In the genomic region with DNA sequence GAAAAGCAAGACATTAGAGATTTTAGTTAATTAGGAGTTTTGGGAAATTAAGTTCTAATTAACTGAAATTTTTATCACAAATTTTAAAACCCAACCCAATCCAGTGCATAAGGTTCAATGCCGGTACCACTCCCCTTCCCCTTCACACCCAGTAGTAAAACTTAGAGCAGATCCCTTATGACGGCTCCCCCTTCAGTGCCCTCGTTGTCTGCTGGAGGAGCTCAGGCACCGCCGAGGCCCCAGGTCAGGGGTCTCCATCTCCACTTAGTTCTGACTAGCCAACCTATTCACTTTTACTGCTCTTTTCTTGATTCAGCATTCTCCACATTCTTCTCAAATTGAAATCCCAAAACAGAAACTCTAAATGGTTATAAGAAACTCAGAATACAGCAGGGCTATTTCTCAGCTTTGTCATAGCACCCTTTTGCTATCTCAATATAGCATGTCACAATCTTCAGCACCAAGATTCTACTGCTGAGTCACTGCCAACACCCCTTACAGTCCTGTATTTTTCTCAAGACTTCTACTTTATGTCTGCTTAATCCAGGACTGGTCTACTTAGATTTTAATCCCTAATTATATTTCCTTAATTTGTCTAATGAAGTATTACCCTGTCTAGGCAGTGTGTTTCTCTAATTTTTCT, we compare ENCODE assay signal across 12 cellular contexts. TPM values are rescaled to one million over a fixed set of nuclear protein-coding genes. Genes with fewer than 3 reads are reported as not detected.
A peak's percentile ranks its signal among the peaks of the same experiment; 100 is the strongest.
DNase-seq lines count a peak whose midpoint lies in the region; ATAC-seq lines count a peak whose summit lies in the region.
"Had no signal": no experiment of that assay in that cellular context is flagged by ENCODE, and none has a peak within 500 bp of the region (broad histone marks: within the 10 kb centered on the region; RNA-seq: fewer than 3 reads in every experiment).

No MANE protein-coding gene starts in this region.

- peaks cover 63% of the 10 kb centered on the region for H3K36me3 Mint-ChIP-seq in CD4-positive, CD25-positive, alpha-beta regulatory T cell
- H3K36me3 Mint-ChIP-seq in naive thymus-derived CD4-positive, alpha-beta T cell = peaks cover 33 to 64% (median 36%) of the 10 kb centered on the region in 5 donors

- ATAC-seq in CD4-positive, CD25-positive, alpha-beta regulatory T cell (ENCODE audit: low read depth in 2 of 2) = no peak
- no peak for ATAC-seq in naive thymus-derived CD4-positive, alpha-beta T cell
- ATAC-seq in HG03025 (IDR thresholded peaks at IDR 0.05; ENCODE audit: low FRiP score, unreplicated experiment) = no peak

- H3K27ac ChIP-seq in CD4-positive, CD25-positive, alpha-beta regulatory T cell (ENCODE audit: insufficient read depth, low read length, poor library complexity, severe bottlenecking) = no peak overlapping the region
- H3K27ac ChIP-seq in naive thymus-derived CD4-positive, alpha-beta T cell (ENCODE audit: low read depth, low read length) = no peak overlapping the region
- H3K27ac ChIP-seq: hepatocyte, parathyroid adenoma had no signal

- CTCF ChIA-PET in naive thymus-derived CD4-positive, alpha-beta T cell (lab: Charles Lee) = no interaction called here

- no peaks in the 10 kb centered on the region for H3K9me3 Mint-ChIP-seq in CD4-positive, CD25-positive, alpha-beta regulatory T cell
- H3K9me3 Mint-ChIP-seq in naive thymus-derived CD4-positive, alpha-beta T cell = no peaks in the 10 kb centered on the region

- no peak overlapping the region for H3K4me3 Mint-ChIP-seq in CD4-positive, CD25-positive, alpha-beta regulatory T cell
- H3K4me3 Mint-ChIP-seq in naive thymus-derived CD4-positive, alpha-beta T cell = no peak overlapping the region

- peak overlapping the region; percentile 15 to 75 (median 46) for H3K27ac Mint-ChIP-seq in CD4-positive, CD25-positive, alpha-beta regulatory T cell
- H3K27ac Mint-ChIP-seq in naive thymus-derived CD4-positive, alpha-beta T cell = peak overlapping the region in 7 of 9 donors; percentile 5 to 73 (median 39)

- no peaks in the 10 kb centered on the region for H3K27me3 ChIP-seq in CD4-positive, CD25-positive, alpha-beta regulatory T cell (ENCODE audit: control insufficient read depth, insufficient read depth, low read length)
- no peaks in the 10 kb centered on the region for H3K27me3 ChIP-seq in naive thymus-derived CD4-positive, alpha-beta T cell (ENCODE audit: control insufficient read depth in 2 of 2, insufficient read depth in 2 of 2, low read length in 2 of 2)
- H3K27me3 ChIP-seq: hepatocyte had no signal

- no peaks in the 10 kb centered on the region for H3K27me3 Mint-ChIP-seq in CD4-positive, CD25-positive, alpha-beta regulatory T cell
- no peaks in the 10 kb centered on the region for H3K27me3 Mint-ChIP-seq in naive thymus-derived CD4-positive, alpha-beta T cell

- DNase-seq in CD4-positive, CD25-positive, alpha-beta regulatory T cell = no peak
- DNase-seq in NCI-H460 (ENCODE audit: extremely low read depth, low read depth) (peak; percentile 42), dedifferentiated amniotic fluid mesenchymal stem cell (ENCODE audit: extremely low spot score) (peak; percentile 21), dermis blood vessel endothelial cell (no peak)
- no peak for DNase-seq in naive thymus-derived CD4-positive, alpha-beta T cell
- no peak for DNase-seq in stimulated activated CD4-positive, alpha-beta T cell treated with anti-CD3 and anti-CD28 coated beads, Interleukin-2, amount 100 ng/mL, for 24 hours
- DNase-seq in activated CD4-positive, alpha-beta T cell treated with anti-CD3 and anti-CD28 coated beads, Interleukin-2, amount 50 U/mL, for 4 hours = no peak
- DNase-seq: activated CD4-positive, alpha-beta T cell treated with anti-CD3 and anti-CD28 coated beads, Interleukin-2, amount 50 U/mL, for 1 hour; activated naive CD4-positive, alpha-beta T cell treated with Interleukin-2 at 50 U/mL for 16 hours had no signal

- H3K36me3 ChIP-seq in CD4-positive, CD25-positive, alpha-beta regulatory T cell (ENCODE audit: control insufficient read depth, insufficient read depth, low read length) = peaks cover 71% of the 10 kb centered on the region
- peaks cover 8 to 73% (median 14%) of the 10 kb centered on the region in 3 experiments for H3K36me3 ChIP-seq in naive thymus-derived CD4-positive, alpha-beta T cell (ENCODE audit: control insufficient read depth in 2 of 3, insufficient read depth in 3 of 3, low read length in 3 of 3)

- H3K4me1 Mint-ChIP-seq in CD4-positive, CD25-positive, alpha-beta regulatory T cell = peaks cover 0 to 4% (median 2%) of the 10 kb centered on the region in 4 donors
- peaks cover 0 to 13% (median 0%) of the 10 kb centered on the region in 7 donors for H3K4me1 Mint-ChIP-seq in naive thymus-derived CD4-positive, alpha-beta T cell

- no peaks in the 10 kb centered on the region for H3K9me3 ChIP-seq in CD4-positive, CD25-positive, alpha-beta regulatory T cell (ENCODE audit: control insufficient read depth in 2 of 2, low read length in 2 of 2)
- no peaks in the 10 kb centered on the region for H3K9me3 ChIP-seq in naive thymus-derived CD4-positive, alpha-beta T cell (ENCODE audit: control insufficient read depth in 2 of 3, low read length in 3 of 3)

- H3K4me3 ChIP-seq in CD4-positive, CD25-positive, alpha-beta regulatory T cell (ENCODE audit: low read depth, low read length) = no peak overlapping the region
- H3K4me3 ChIP-seq in naive thymus-derived CD4-positive, alpha-beta T cell (ENCODE audit: low read length) = no peak overlapping the region
- H3K4me3 ChIP-seq: hepatocyte had no signal

- POLR2A ChIA-PET in naive thymus-derived CD4-positive, alpha-beta T cell (lab: Charles Lee) = interaction anchor here (0.6 kb wide), 1 partner anchor 38 kb away, joined by 4 read pairs; no protein-coding TSS in a partner anchor

- H3K4me1 ChIP-seq in CD4-positive, CD25-positive, alpha-beta regulatory T cell (ENCODE audit: control insufficient read depth, insufficient read depth, low read length, poor library complexity, severe bottlenecking) = no peaks in the 10 kb centered on the region
- H3K4me1 ChIP-seq in naive thymus-derived CD4-positive, alpha-beta T cell (ENCODE audit: control insufficient read depth in 2 of 2, insufficient read depth in 2 of 2, low read length in 2 of 2) = no peaks in the 10 kb centered on the region
- H3K4me1 ChIP-seq: parathyroid adenoma had no signal

- intact Hi-C loops in naive thymus-derived CD4-positive, alpha-beta T cell (cut with micrococcal nuclease) = no loop called here

RNA-seq across cellular contexts. Expression of a gene that starts 39.8 kb away (rescaled TPM):
- total RNA-seq in CD4-positive, CD25-positive, alpha-beta regulatory T cell = 12.1 TPM
- 10 to 100 TPM; 10.2 to 12.2 (median 11.1) TPM for polyA plus RNA-seq in CD4-positive, CD25-positive, alpha-beta regulatory T cell
- 13.5 and 13.7 TPM in 2 replicates for total RNA-seq in NCI-H460 (2014; rRNA removed; shearing (Covaris generic))
- polyA plus RNA-seq in NCI-H460 (2014; cell fraction: nucleus; rRNA removed) = 21.5 and 23.3 TPM in 2 replicates
- total RNA-seq in naive thymus-derived CD4-positive, alpha-beta T cell = 10 to 100 TPM; 10.9 to 34.7 (median 17.7) TPM
- polyA plus RNA-seq in naive thymus-derived CD4-positive, alpha-beta T cell = 10 to 100 TPM in 1 of 2 donors, 1 to 10 TPM in 1; 7.7 to 15.0 TPM
- total RNA-seq in dermis blood vessel endothelial cell = 15.3 and 15.7 TPM in 2 replicates

RNA-seq across cellular contexts. Expression of a gene that starts 39.9 kb away (rescaled TPM):
- total RNA-seq in CD4-positive, CD25-positive, alpha-beta regulatory T cell = 20.9 TPM
- 1 to 10 TPM; 5.0 to 7.7 (median 6.1) TPM for polyA plus RNA-seq in CD4-positive, CD25-positive, alpha-beta regulatory T cell
- 38.6 and 44.2 TPM in 2 replicates for total RNA-seq in NCI-H460 (2014; rRNA removed; shearing (Covaris generic))
- 29.8 and 31.3 TPM in 2 replicates for polyA plus RNA-seq in NCI-H460 (2014; cell fraction: nucleus; rRNA removed)
- total RNA-seq in naive thymus-derived CD4-positive, alpha-beta T cell = 10 to 100 TPM; 12.9 to 36.9 (median 33.6) TPM
- polyA plus RNA-seq in naive thymus-derived CD4-positive, alpha-beta T cell = 1 to 10 TPM; 3.1 to 7.8 TPM
- 19.9 and 31.3 TPM in 2 replicates for total RNA-seq in dermis blood vessel endothelial cell

Comparison
In these comparisons a context has a peak if more than half of its experiments do, and no peak if none do; other contexts are left out.
1. DNase-seq: peak in NCI-H460 (single experiment) and dedifferentiated amniotic fluid mesenchymal stem cell (single experiment); none in CD4-positive, CD25-positive, alpha-beta regulatory T cell (0 of 3), naive thymus-derived CD4-positive, alpha-beta T cell (0 of 9), dermis blood vessel endothelial cell (single experiment), stimulated activated CD4-positive, alpha-beta T cell treated with anti-CD3 and anti-CD28 coated beads, Interleukin-2, amount 100 ng/mL, for 24 hours (0 of 2) and activated CD4-positive, alpha-beta T cell treated with anti-CD3 and anti-CD28 coated beads, Interleukin-2, amount 50 U/mL, for 4 hours (0 of 2).